ENCODE assay signal across 8 cellular contexts in the genomic region with DNA sequence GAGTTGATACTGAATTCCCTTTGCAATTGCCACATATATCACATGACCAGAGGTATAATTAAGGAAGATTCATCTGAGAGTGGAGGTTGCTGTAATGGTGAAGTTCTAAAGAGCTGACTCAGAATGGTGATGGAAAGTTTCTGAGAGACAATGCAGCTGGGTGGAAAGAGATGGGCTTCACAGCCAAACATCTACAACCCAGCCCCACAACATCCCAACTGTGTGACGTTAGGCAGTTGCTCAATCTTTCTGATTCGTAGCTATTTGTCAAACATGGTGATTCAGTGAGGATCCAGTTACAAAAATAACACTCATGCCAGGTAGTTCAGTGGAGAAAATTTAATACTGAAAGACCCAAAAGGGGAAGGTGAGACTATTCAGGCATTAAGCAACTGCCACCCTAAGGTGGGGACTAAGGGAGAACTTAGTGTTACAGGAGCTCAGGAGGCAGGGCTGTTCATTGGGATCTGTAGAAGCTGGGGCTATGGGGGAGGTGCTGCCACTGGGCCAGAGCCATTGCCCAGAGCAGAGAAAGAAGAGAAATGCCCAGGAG. TPM values are rescaled to one million over a fixed set of nuclear protein-coding genes. Genes with fewer than 3 reads are reported as not detected.
DNase-seq lines count a peak whose midpoint lies in the region; ATAC-seq and TF ChIP-seq lines count a peak whose summit lies in the region.

No MANE protein-coding gene starts in this region.

- TF ChIP-seq POLR2A in ovary (IDR thresholded peaks at IDR 0.05), result no peak

- TF ChIP-seq EP300 in ovary (IDR thresholded peaks at IDR 0.05), result peak; percentile 84

- peak overlapping the region; percentile 49 for H3K27ac ChIP-seq in HL-60 (replicated peaks)
- H3K27ac ChIP-seq in brain microvascular endothelial cell, result peak overlapping the region; percentile 77
- H3K27ac ChIP-seq in ovary, result no peak overlapping the region

- intact Hi-C loops in ovary (cut with DNase I), result loop anchor here in 2 of 4 donors (5.0 to 10.0 kb wide), 3 partner anchors 164 to 307 kb away; no protein-coding TSS in a partner anchor

- 26 to 33% (median 30%) methylated on average over 2 of the region's 2 CpGs for WGBS in ovary, 3 donors

- in situ Hi-C loops in Caki2 (cut with HindIII; ENCODE audit: low pct_unique_long_range_greater_than_20kb, low sequenced_read_pairs), result no loop called here
- in situ Hi-C loops in brain microvascular endothelial cell (cut with HindIII; ENCODE audit: low pct_ligation_motif_present, low sequenced_read_pairs), result loop anchor here (25.0 kb wide), 1 partner anchor 184 kb away; no protein-coding TSS in a partner anchor

- H3K27me3 Mint-ChIP-seq in immature natural killer cell (ENCODE audit: low read depth in 3 of 3), result peaks cover 0 to 3% (median 2%) of the 10 kb centered on the region in 3 donors

- H3K27me3 ChIP-seq in HL-60 (ENCODE audit: insufficient read depth, poor library complexity, severe bottlenecking), result no peaks in the 10 kb centered on the region
- no peaks in the 10 kb centered on the region for H3K27me3 ChIP-seq in brain microvascular endothelial cell (replicated peaks)
- no peaks in the 10 kb centered on the region for H3K27me3 ChIP-seq in ovary

- no peak overlapping the region for H3K4me3 Mint-ChIP-seq in immature natural killer cell

- no peaks in the 10 kb centered on the region for H3K4me1 ChIP-seq in ovary (ENCODE audit: insufficient read depth)

- H3K36me3 ChIP-seq in brain microvascular endothelial cell (replicated peaks), result no peaks in the 10 kb centered on the region
- H3K36me3 ChIP-seq in ovary, result no peaks in the 10 kb centered on the region

- TF ChIP-seq CTCF in HL-60 (IDR thresholded peaks at IDR 0.05; ENCODE audit: insufficient read depth, low read length), result no peak
- no peak for TF ChIP-seq CTCF in brain microvascular endothelial cell (IDR thresholded peaks at IDR 0.05; ENCODE audit: low read depth, low read length, missing control alignments)
- TF ChIP-seq CTCF in ovary (IDR thresholded peaks at IDR 0.05), result no peak

- no peaks in the 10 kb centered on the region for H3K9me3 Mint-ChIP-seq in immature natural killer cell

- H3K4me1 Mint-ChIP-seq in immature natural killer cell, result no peaks in the 10 kb centered on the region

- no peaks in the 10 kb centered on the region for H3K9me3 ChIP-seq in ovary

- H3K27ac Mint-ChIP-seq in immature natural killer cell, result peak overlapping the region in 1 of 6 donors; percentile 3

- DNase-seq in Caki2 (ENCODE audit: low read depth), result peak; percentile 98
- DNase-seq in HL-60 (ENCODE audit: low read depth in 1 of 2, low spot score in 1 of 2), result peak; percentile 62 to 75
- DNase-seq in brain microvascular endothelial cell, result peak; percentile 97
- DNase-seq in ovary, result peak in 2 of 5 donors; percentile 35 to 77
- DNase-seq in immature natural killer cell, result no peak

- peaks cover 0 to 16% (median 9%) of the 10 kb centered on the region in 3 donors for H3K36me3 Mint-ChIP-seq in immature natural killer cell

- H3K4me3 ChIP-seq in HL-60 (replicated peaks; ENCODE audit: insufficient read depth, low read length), result no peak overlapping the region
- no peak overlapping the region for H3K4me3 ChIP-seq in brain microvascular endothelial cell (ENCODE audit: low read depth, low read length)
- no peak overlapping the region for H3K4me3 ChIP-seq in ovary

- no peak for ATAC-seq in GM21786 (IDR thresholded peaks at IDR 0.05; ENCODE audit: unreplicated experiment)
- no peak for ATAC-seq in HG03565 (IDR thresholded peaks at IDR 0.05; ENCODE audit: unreplicated experiment)
- ATAC-seq in GM19023 (IDR thresholded peaks at IDR 0.05; ENCODE audit: unreplicated experiment), result no peak

RNA-seq across cellular contexts. Expression of a gene that starts 6.9 kb away (rescaled TPM):
- 6.8 and 14.8 TPM in 2 replicates for total RNA-seq in Caki2 (2014; rRNA removed; shearing (Covaris generic); ENCODE audit: low replicate concordance)
- total RNA-seq in ovary, result 100 to 1,000 TPM in 1 of 7 donors, 10 to 100 TPM in 6; 56.8 to 107 (median 82.5) TPM
- polyA plus RNA-seq in ovary (10 to 100 TPM; 26.0 to 44.6 TPM), immature natural killer cell (10 to 100 TPM; 10.1 to 35.3 (median 13.9) TPM)

RNA-seq across cellular contexts. Expression of a gene that starts 35.7 kb away (rescaled TPM):
- 1.6 and 5.6 TPM in 2 replicates for total RNA-seq in Caki2 (2014; rRNA removed; shearing (Covaris generic); ENCODE audit: low replicate concordance)
- 1 to 10 TPM in 4 of 7 donors, under 1 TPM in 1, not detected in 2; 0.74 to 4.3 (median 2.0) TPM for total RNA-seq in ovary
- 1 to 10 TPM; 1.4 to 1.6 TPM for polyA plus RNA-seq in ovary
- polyA plus RNA-seq in immature natural killer cell, result under 1 TPM in 1 of 3 donors, not detected in 2; 0.18 TPM

Comparison
In these comparisons a context has a peak if more than half of its experiments do, and no peak if none do; other contexts are left out.
1. DNase-seq: peak in Caki2 (single experiment), HL-60 (2 of 2) and brain microvascular endothelial cell (single experiment); none in immature natural killer cell (0 of 3).
2. H3K27ac ChIP-seq: peak in HL-60 (single experiment) and brain microvascular endothelial cell (single experiment); none in ovary (0 of 2).